8 cellular contexts compared by ENCODE assay signal in genomic region chr4:3954540-3955360, GRCh38.
DNase-seq lines count a peak whose midpoint lies in the region; ATAC-seq and TF ChIP-seq lines count a peak whose summit lies in the region.
"Not testable (repeated sequence)": the region's sequence is repeated elsewhere in the genome, so short reads cannot be mapped to it uniquely, and the experiment has no call there.

No MANE protein-coding gene starts in this region.

- not testable (repeated sequence) for H3K79me2 ChIP-seq in mammary epithelial cell (ENCODE audit: insufficient read depth, low read length)

- TF ChIP-seq CTCF in mammary epithelial cell (conservative IDR thresholded peaks at IDR 0.05 in 1 of 2, IDR thresholded peaks at IDR 0.05 in 1 of 2; ENCODE audit: extremely low read depth in 1 of 2, insufficient read depth in 1 of 2, low read depth in 1 of 2, low read length in 2 of 2); psoas muscle (IDR thresholded peaks at IDR 0.05): not testable (repeated sequence)

- not testable (repeated sequence) for H3K27me3 ChIP-seq in mammary epithelial cell (ENCODE audit: insufficient read depth, low read length); iPS-15b (ENCODE audit: control insufficient read depth, insufficient read depth, low read length); psoas muscle (ENCODE audit: insufficient read depth in 3 of 3, low read length in 2 of 3); thymus (ENCODE audit: control insufficient read depth, insufficient read depth)

- H3K4me1 ChIP-seq in mammary epithelial cell (ENCODE audit: insufficient read depth, low read length); iPS-15b (ENCODE audit: control insufficient read depth, insufficient read depth, low read length); psoas muscle; thymus (ENCODE audit: control insufficient read depth, insufficient read depth, low read length): not testable (repeated sequence)

- peak overlapping the region; percentile 91 for H3K9ac ChIP-seq in mammary epithelial cell (ENCODE audit: insufficient read depth, low read length)
- H3K9ac ChIP-seq in iPS-15b (ENCODE audit: low read depth, low read length): not testable (repeated sequence)

- dilution Hi-C loops in mammary epithelial cell (cut with HindIII; ENCODE audit: low sequenced_read_pairs): not testable (repeated sequence)

- not testable (repeated sequence) for H4K20me1 ChIP-seq in mammary epithelial cell (ENCODE audit: insufficient read depth, low read length)

- H3K36me3 ChIP-seq in mammary epithelial cell (ENCODE audit: insufficient read depth, low read length); iPS-15b (ENCODE audit: control insufficient read depth, insufficient read depth, low read length); psoas muscle (ENCODE audit: insufficient read depth in 1 of 2, low read depth in 1 of 2); thymus (ENCODE audit: control insufficient read depth, insufficient read depth): not testable (repeated sequence)

- H3K9me3 ChIP-seq in mammary epithelial cell (replicated peaks; ENCODE audit: insufficient read depth, low read length); iPS-15b (ENCODE audit: control insufficient read depth, insufficient read depth, low read length); psoas muscle; thymus (ENCODE audit: control insufficient read depth): not testable (repeated sequence)

- DNase-seq in GF-D8 (lab: John Stamatoyannopoulos, UW) (peak; percentile 59), NCI-H748 (lab: John Stamatoyannopoulos, UW; ENCODE audit: unreplicated experiment) (peak; percentile 46), mammary epithelial cell (peak; percentile 94), psoas muscle (peak; percentile 75 to 82)
- peak; percentile 83 for DNase-seq in activated CD4-positive, alpha-beta T cell treated with anti-CD3 and anti-CD28 coated beads for 48 hours

- ATAC-seq in HG03521 (IDR thresholded peaks at IDR 0.05; ENCODE audit: unreplicated experiment): peak; percentile 10
- not testable (repeated sequence) for ATAC-seq in psoas muscle

- in situ Hi-C loops in mammary epithelial cell (cut with MboI; ENCODE audit: low sequenced_read_pairs in 2 of 2): not testable (repeated sequence)

- peak overlapping the region; percentile 95 for H3K27ac ChIP-seq in mammary epithelial cell (ENCODE audit: insufficient read depth, low read depth, low read length)
- peak overlapping the region; percentile 86 for H3K27ac ChIP-seq in psoas muscle
- H3K27ac ChIP-seq in thymus (ENCODE audit: low read depth): peak overlapping the region; percentile 74

- H3K4me3 ChIP-seq in mammary epithelial cell (replicated peaks in 1 of 3; ENCODE audit: insufficient read depth in 1 of 3, low read depth in 2 of 3, low read length in 3 of 3) (peak overlapping the region; percentile 58 to 75 (median 74)), iPS-15b (ENCODE audit: low read depth, low read length) (peak overlapping the region; percentile 71), psoas muscle (peak overlapping the region; percentile 79), thymus (ENCODE audit: low read length) (peak overlapping the region; percentile 53)

- TSS peak; percentile 98 for BruUV-seq in mammary epithelial cell (replicated peaks; lab: Mats Ljungman, UMichigan)

- CTCF ChIA-PET in mammary epithelial cell (lab: Charles Lee; ENCODE audit: low non-redundant PET): interaction anchor here (0.7 kb wide), 1 partner anchor 12 kb away, joined by 4 read pairs; no protein-coding TSS in a partner anchor

- H3K4me2 ChIP-seq in mammary epithelial cell (ENCODE audit: insufficient read depth, low read depth, low read length): peak overlapping the region; percentile 89

- intact Hi-C loops in mammary epithelial cell (cut with micrococcal nuclease); psoas muscle (cut with DNase I): not testable (repeated sequence)

- peak overlapping the region; percentile 89 for H2AFZ ChIP-seq in mammary epithelial cell (ENCODE audit: low read depth, low read length)

- WGBS in mammary epithelial cell (ENCODE audit: low coverage, missing lambda C conversion rate): 3% methylated on average over 13 of the region's 57 CpGs
- WGBS in psoas muscle, 3 donors: 1% methylated on average over 48 to 57 of the region's 57 CpGs
- WGBS in thymus: 2% methylated on average over 57 of the region's 57 CpGs
